In genomic region chr13:74026753-74027152, GRCh38 we compare ENCODE assay signal across 8 cellular contexts.
DNase-seq lines count a peak whose midpoint lies in the region; ATAC-seq lines count a peak whose summit lies in the region.

No MANE protein-coding gene starts in this region.

- DNase-seq in GM19238 (ENCODE audit: insufficient read length, low spot score): peak; percentile 29
- peak; percentile 33 to 40 for DNase-seq in activated CD4-positive, alpha-beta T cell treated with anti-CD3 and anti-CD28 coated beads for 24 hours (ENCODE audit: low read depth in 2 of 2)
- DNase-seq in effector memory CD8-positive, alpha-beta T cell: peak; percentile 63 to 72 (median 64)
- DNase-seq in stimulated activated CD4-positive, alpha-beta T cell treated with anti-CD3 and anti-CD28 coated beads, TNF-alpha, amount 100 ng/mL, for 24 hours (ENCODE audit: low read depth in 3 of 3): peak; percentile 39 to 53 (median 47)
- DNase-seq in NCI-H1092 treated with DMSO at 0.1 percent for 48 hours (lab: John Stamatoyannopoulos, UW): no peak
- DNase-seq in midbrain (lab: John Stamatoyannopoulos, UW): no peak
- no peak for DNase-seq in Ammon's horn (ENCODE audit: low spot score)

- peak overlapping the region; percentile 85 to 96 for H3K27ac Mint-ChIP-seq in effector memory CD8-positive, alpha-beta T cell

- H3K27me3 Mint-ChIP-seq in effector memory CD8-positive, alpha-beta T cell: no peaks in the 10 kb centered on the region

- H3K4me1 Mint-ChIP-seq in effector memory CD8-positive, alpha-beta T cell (ENCODE audit: low read depth in 2 of 2): peaks cover 62 to 81% of the 10 kb centered on the region in 2 donors

- peak; percentile 94 for ATAC-seq in HG03159 (IDR thresholded peaks at IDR 0.05; ENCODE audit: unreplicated experiment)
- ATAC-seq in effector memory CD8-positive, alpha-beta T cell (replicated peaks): peak; percentile 99

- peak overlapping the region; percentile 83 to 85 for H3K4me3 Mint-ChIP-seq in effector memory CD8-positive, alpha-beta T cell

- no peaks in the 10 kb centered on the region for H3K9me3 Mint-ChIP-seq in effector memory CD8-positive, alpha-beta T cell

- peaks cover 10% of the 10 kb centered on the region for H3K36me3 Mint-ChIP-seq in effector memory CD8-positive, alpha-beta T cell (ENCODE audit: insufficient read depth)

Comparison
In these comparisons a context has a peak if more than half of its experiments do, and no peak if none do; other contexts are left out.
1. DNase-seq: peak in GM19238 (single experiment), activated CD4-positive, alpha-beta T cell treated with anti-CD3 and anti-CD28 coated beads for 24 hours (2 of 2), effector memory CD8-positive, alpha-beta T cell (3 of 3) and stimulated activated CD4-positive, alpha-beta T cell treated with anti-CD3 and anti-CD28 coated beads, TNF-alpha, amount 100 ng/mL, for 24 hours (3 of 3); none in NCI-H1092 treated with DMSO at 0.1 percent for 48 hours (single experiment), midbrain (single experiment) and Ammon's horn (single experiment).